In the genomic region with DNA sequence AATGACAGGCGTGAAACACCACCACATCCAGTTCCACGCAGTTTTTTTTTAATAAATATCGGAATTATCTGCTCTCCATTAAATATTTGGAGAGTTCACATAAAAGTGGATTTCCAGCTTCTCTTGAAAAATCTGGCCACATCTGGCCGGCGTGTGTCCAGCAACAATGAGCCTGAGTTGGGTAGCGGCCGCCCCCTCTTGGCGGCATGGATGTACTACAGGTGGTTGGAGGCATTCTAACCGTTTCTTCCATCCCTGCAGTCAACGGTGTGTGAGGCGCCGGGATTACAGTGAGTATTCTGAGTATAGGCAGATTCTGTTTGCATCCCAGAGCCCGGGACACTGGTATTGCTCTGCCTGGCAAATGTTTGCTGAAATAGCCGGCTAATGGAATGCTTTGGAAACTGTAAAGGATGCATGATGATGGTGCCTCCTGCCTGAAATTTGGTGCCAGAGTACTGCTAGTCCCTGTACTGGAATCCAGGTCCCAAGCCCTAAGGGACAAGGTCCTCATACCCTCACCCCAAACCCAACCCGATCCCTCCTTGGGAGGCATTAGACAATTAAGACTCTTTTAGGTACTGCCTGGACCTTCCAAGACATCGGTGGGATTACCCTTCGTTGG, we compare ENCODE assay signal across 7 cellular contexts.
DNase-seq lines count a peak whose midpoint lies in the region; ATAC-seq and TF ChIP-seq lines count a peak whose summit lies in the region.

No MANE protein-coding gene starts in this region.

- ATAC-seq in GM21737 (IDR thresholded peaks at IDR 0.05; ENCODE audit: unreplicated experiment) (peak; percentile 49), HG02571 (IDR thresholded peaks at IDR 0.05; ENCODE audit: unreplicated experiment) (no peak)

- TF ChIP-seq CTCF in fibroblast of pulmonary artery (IDR thresholded peaks at IDR 0.05; ENCODE audit: low read length, missing control alignments), result peak; percentile 93

- no peak overlapping the region for H3K4me3 ChIP-seq in fibroblast of pulmonary artery (replicated peaks; ENCODE audit: low read depth, low read length)

- DNase-seq in ELF-1 (ENCODE audit: low read depth, low spot score) (peak; percentile 83), NCI-H187 (lab: John Stamatoyannopoulos, UW) (peak; percentile 10 to 42), fibroblast of pulmonary artery (ENCODE audit: low read depth) (peak; percentile 82), nucleus accumbens (lab: John Stamatoyannopoulos, UW) (peak in 32 of 56 donors; percentile 6 to 77 (median 23))
- DNase-seq in activated CD8-positive, alpha-beta memory T cell treated with anti-CD3 and anti-CD28 coated beads, Interleukin-2, amount 50 U/mL, for 4 hours, result peak; percentile 68

Comparison
In these comparisons a context has a peak if more than half of its experiments do, and no peak if none do; other contexts are left out.
1. DNase-seq: peak in every context shown above with its lines; median percentile 83 in ELF-1; 82 in fibroblast of pulmonary artery; 68 in activated CD8-positive, alpha-beta memory T cell treated with anti-CD3 and anti-CD28 coated beads, Interleukin-2, amount 50 U/mL, for 4 hours; 26 in NCI-H187; 23 in nucleus accumbens.